ENCODE assay signal across 2 cellular contexts in genomic region chr6:155440758-155441157, GRCh38.
TF ChIP-seq lines count a peak whose summit lies in the region.

No MANE protein-coding gene starts in this region.

TF ChIP-seq in HepG2, 621 proteins besides CTCF, POLR2A, EP300 and RAD21 (continued from another document):
- TF ChIP-seq, protein P1, sequence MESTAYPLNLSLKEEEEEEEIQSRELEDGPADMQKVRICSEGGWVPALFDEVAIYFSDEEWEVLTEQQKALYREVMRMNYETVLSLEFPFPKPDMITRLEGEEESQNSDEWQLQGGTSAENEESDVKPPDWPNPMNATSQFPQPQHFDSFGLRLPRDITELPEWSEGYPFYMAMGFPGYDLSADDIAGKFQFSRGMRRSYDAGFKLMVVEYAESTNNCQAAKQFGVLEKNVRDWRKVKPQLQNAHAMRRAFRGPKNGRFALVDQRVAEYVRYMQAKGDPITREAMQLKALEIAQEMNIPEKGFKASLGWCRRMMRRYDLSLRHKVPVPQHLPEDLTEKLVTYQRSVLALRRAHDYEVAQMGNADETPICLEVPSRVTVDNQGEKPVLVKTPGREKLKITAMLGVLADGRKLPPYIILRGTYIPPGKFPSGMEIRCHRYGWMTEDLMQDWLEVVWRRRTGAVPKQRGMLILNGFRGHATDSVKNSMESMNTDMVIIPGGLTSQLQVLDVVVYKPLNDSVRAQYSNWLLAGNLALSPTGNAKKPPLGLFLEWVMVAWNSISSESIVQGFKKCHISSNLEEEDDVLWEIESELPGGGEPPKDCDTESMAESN (CRISPR knock-in tag; conservative IDR thresholded peaks at IDR 0.05), result no peak
- TF ChIP-seq ZNF138 (CRISPR knock-in tag; IDR thresholded peaks at IDR 0.05; ENCODE audit: low read depth) (no peak), ZNF674 (CRISPR knock-in tag; IDR thresholded peaks at IDR 0.05; ENCODE audit: low read depth) (no peak), KDM6A (CRISPR knock-in tag; IDR thresholded peaks at IDR 0.05; ENCODE audit: low read depth) (no peak), BCL6 (CRISPR knock-in tag; IDR thresholded peaks at IDR 0.05) (no peak)

TF ChIP-seq in WTC11, 78 proteins besides CTCF, POLR2A, EP300 and RAD21 (continued from another document):
- TF ChIP-seq ZBTB43 (CRISPR knock-in tag; IDR thresholded peaks at IDR 0.05) (no peak), JUN (CRISPR knock-in tag; IDR thresholded peaks at IDR 0.05) (no peak), GABPB1 (CRISPR knock-in tag; IDR thresholded peaks at IDR 0.05) (no peak), ZNF121 (CRISPR knock-in tag; IDR thresholded peaks at IDR 0.05) (no peak)
- TF ChIP-seq, protein P2, sequence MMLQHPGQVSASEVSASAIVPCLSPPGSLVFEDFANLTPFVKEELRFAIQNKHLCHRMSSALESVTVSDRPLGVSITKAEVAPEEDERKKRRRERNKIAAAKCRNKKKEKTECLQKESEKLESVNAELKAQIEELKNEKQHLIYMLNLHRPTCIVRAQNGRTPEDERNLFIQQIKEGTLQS (CRISPR knock-in tag; conservative IDR thresholded peaks at IDR 0.05), result no peak
